Comparison of ENCODE assay signal across 8 cellular contexts in the genomic region with DNA sequence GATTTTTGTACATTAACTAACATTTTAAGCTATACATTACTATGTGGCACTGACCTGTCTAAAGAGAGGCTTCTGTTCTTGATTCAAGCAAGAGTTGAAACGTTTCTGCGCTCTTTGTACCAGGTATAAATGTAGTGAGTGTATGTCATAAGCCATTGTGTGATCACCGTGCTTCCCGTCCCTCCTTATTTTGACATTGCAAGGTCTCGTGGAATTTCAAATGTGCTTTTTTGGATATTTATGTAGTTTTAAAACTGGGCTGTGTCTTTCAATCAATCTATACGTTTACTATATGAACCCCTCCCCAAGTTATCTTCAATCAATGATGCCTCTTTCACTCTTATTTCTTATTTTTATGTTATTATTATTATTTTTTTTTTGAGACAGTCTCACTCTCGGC. TPM values are rescaled to one million over a fixed set of nuclear protein-coding genes. Genes with fewer than 3 reads are reported as not detected.
DNase-seq lines count a peak whose midpoint lies in the region; ATAC-seq and TF ChIP-seq lines count a peak whose summit lies in the region.

A gene with protein sequence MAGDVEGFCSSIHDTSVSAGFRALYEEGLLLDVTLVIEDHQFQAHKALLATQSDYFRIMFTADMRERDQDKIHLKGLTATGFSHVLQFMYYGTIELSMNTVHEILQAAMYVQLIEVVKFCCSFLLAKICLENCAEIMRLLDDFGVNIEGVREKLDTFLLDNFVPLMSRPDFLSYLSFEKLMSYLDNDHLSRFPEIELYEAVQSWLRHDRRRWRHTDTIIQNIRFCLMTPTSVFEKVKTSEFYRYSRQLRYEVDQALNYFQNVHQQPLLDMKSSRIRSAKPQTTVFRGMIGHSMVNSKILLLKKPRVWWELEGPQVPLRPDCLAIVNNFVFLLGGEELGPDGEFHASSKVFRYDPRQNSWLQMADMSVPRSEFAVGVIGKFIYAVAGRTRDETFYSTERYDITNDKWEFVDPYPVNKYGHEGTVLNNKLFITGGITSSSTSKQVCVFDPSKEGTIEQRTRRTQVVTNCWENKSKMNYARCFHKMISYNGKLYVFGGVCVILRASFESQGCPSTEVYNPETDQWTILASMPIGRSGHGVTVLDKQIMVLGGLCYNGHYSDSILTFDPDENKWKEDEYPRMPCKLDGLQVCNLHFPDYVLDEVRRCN (minus strand): TSS at position 101 of the 400 bp plus-strand sequence. CDS start 20,493 bp downstream, outside the sequence.

- no peak for DNase-seq in HFFc6
- no peak for DNase-seq in stimulated activated naive B cell treated with anti-CD40 and anti-IgM and Interleukin-4, amounts not matched to agents 10 μg/mL and 1 μg/mL and 100 μg/mL, for 72 hours
- DNase-seq in NCI-H2171 (lab: John Stamatoyannopoulos, UW): no peak
- no peak for DNase-seq in NCI-H146 (lab: John Stamatoyannopoulos, UW)
- DNase-seq in stimulated activated CD4-positive, alpha-beta T cell treated with anti-CD3 and anti-CD28 coated beads, Interleukin-2, amount 100 ng/mL, for 48 hours: no peak

- no peak for TF ChIP-seq CTCF in HFFc6 (IDR thresholded peaks at IDR 0.05)

- peak within 1 kb of the TSS; percentile 70 for H3K9ac ChIP-seq in iPS-15b (ENCODE audit: low read depth, low read length)

- no peaks in the 10 kb centered on the region for H3K4me1 ChIP-seq in iPS-15b (ENCODE audit: control insufficient read depth, insufficient read depth, low read length)

- H3K4me1 Mint-ChIP-seq in HFFc6 (ENCODE audit: low read depth): peaks cover 6% of the 10 kb centered on the region; the same call in 1 of the 2 replicates
- H3K4me1 Mint-ChIP-seq in activated T-helper 17 cell treated with anti-CD3 and anti-CD28 coated beads, Interleukin-2, amount 50 U/mL, for 72 hours: no peaks in the 10 kb centered on the region
- no peaks in the 10 kb centered on the region for H3K4me1 Mint-ChIP-seq in stimulated activated naive B cell treated with anti-CD40 and anti-IgM and Interleukin-4, amounts not matched to agents 10 μg/mL and 1 μg/mL and 100 μg/mL, for 72 hours

- H3K9me3 ChIP-seq in iPS-15b (ENCODE audit: control insufficient read depth, insufficient read depth, low read length): no peaks in the 10 kb centered on the region

- ATAC-seq in activated T-helper 17 cell treated with anti-CD3 and anti-CD28 coated beads, Interleukin-2, amount 50 U/mL, for 72 hours (replicated peaks): no peak
- no peak for ATAC-seq in stimulated activated naive B cell treated with anti-CD40 and anti-IgM and Interleukin-4, amounts not matched to agents 10 μg/mL and 1 μg/mL and 100 μg/mL, for 72 hours (replicated peaks)
- ATAC-seq in HG02798 (IDR thresholded peaks at IDR 0.05; ENCODE audit: poor library complexity, unreplicated experiment): no peak

- peaks cover 2% of the 10 kb centered on the region for H3K27me3 Mint-ChIP-seq in HFFc6 (ENCODE audit: insufficient read depth)
- H3K27me3 Mint-ChIP-seq in activated T-helper 17 cell treated with anti-CD3 and anti-CD28 coated beads, Interleukin-2, amount 50 U/mL, for 72 hours: no peaks in the 10 kb centered on the region
- peaks cover 0 to 15% of the 10 kb centered on the region in 2 donors for H3K27me3 Mint-ChIP-seq in stimulated activated naive B cell treated with anti-CD40 and anti-IgM and Interleukin-4, amounts not matched to agents 10 μg/mL and 1 μg/mL and 100 μg/mL, for 72 hours

- H3K36me3 Mint-ChIP-seq in HFFc6 (ENCODE audit: low read depth): no peaks in the 10 kb centered on the region
- peaks cover 11% of the 10 kb centered on the region for H3K36me3 Mint-ChIP-seq in activated T-helper 17 cell treated with anti-CD3 and anti-CD28 coated beads, Interleukin-2, amount 50 U/mL, for 72 hours (ENCODE audit: low read depth)
- no peaks in the 10 kb centered on the region for H3K36me3 Mint-ChIP-seq in stimulated activated naive B cell treated with anti-CD40 and anti-IgM and Interleukin-4, amounts not matched to agents 10 μg/mL and 1 μg/mL and 100 μg/mL, for 72 hours

- no peaks in the 10 kb centered on the region for H3K9me3 Mint-ChIP-seq in HFFc6
- no peaks in the 10 kb centered on the region for H3K9me3 Mint-ChIP-seq in activated T-helper 17 cell treated with anti-CD3 and anti-CD28 coated beads, Interleukin-2, amount 50 U/mL, for 72 hours
- H3K9me3 Mint-ChIP-seq in stimulated activated naive B cell treated with anti-CD40 and anti-IgM and Interleukin-4, amounts not matched to agents 10 μg/mL and 1 μg/mL and 100 μg/mL, for 72 hours: no peaks in the 10 kb centered on the region

- peaks cover 37% of the 10 kb centered on the region for H3K27me3 ChIP-seq in iPS-15b (ENCODE audit: control insufficient read depth, insufficient read depth, low read length)

- H3K27ac Mint-ChIP-seq in HFFc6: peak within 1 kb of the TSS; percentile 97
- H3K27ac Mint-ChIP-seq in activated T-helper 17 cell treated with anti-CD3 and anti-CD28 coated beads, Interleukin-2, amount 50 U/mL, for 72 hours: peak within 1 kb of the TSS; percentile 89
- H3K27ac Mint-ChIP-seq in stimulated activated naive B cell treated with anti-CD40 and anti-IgM and Interleukin-4, amounts not matched to agents 10 μg/mL and 1 μg/mL and 100 μg/mL, for 72 hours: peak within 1 kb of the TSS; percentile 88

- peak within 1 kb of the TSS; percentile 91 for H3K4me3 Mint-ChIP-seq in HFFc6
- H3K4me3 Mint-ChIP-seq in activated T-helper 17 cell treated with anti-CD3 and anti-CD28 coated beads, Interleukin-2, amount 50 U/mL, for 72 hours: peak within 1 kb of the TSS; percentile 85
- peak within 1 kb of the TSS; percentile 81 to 82 for H3K4me3 Mint-ChIP-seq in stimulated activated naive B cell treated with anti-CD40 and anti-IgM and Interleukin-4, amounts not matched to agents 10 μg/mL and 1 μg/mL and 100 μg/mL, for 72 hours

- no peaks in the 10 kb centered on the region for H3K36me3 ChIP-seq in iPS-15b (ENCODE audit: control insufficient read depth, insufficient read depth, low read length)

- H3K4me3 ChIP-seq in iPS-15b (ENCODE audit: low read depth, low read length): peak within 1 kb of the TSS; percentile 94

RNA-seq across cellular contexts. Expression of the gene that starts here (rescaled TPM):
- total RNA-seq in HFFc6 (2021; fragmentation: NEBNext Ultra II Directional; extraction: Animal tissue kit (Norgen Biotek cat#: 25700)): 1 to 10 TPM; 6.6 to 9.0 (median 7.8) TPM
- total RNA-seq in activated T-helper 17 cell treated with anti-CD3 and anti-CD28 coated beads, Interleukin-2, amount 50 U/mL, for 72 hours: 10 to 100 TPM in 1 of 2 donors, 1 to 10 TPM in 1; 8.3 to 17.6 TPM
